Comparison of ENCODE assay signal across 28 cellular contexts in genomic region chr10:87882555-87883294, GRCh38. TPM values are rescaled to one million over a fixed set of nuclear protein-coding genes. Genes with fewer than 3 reads are reported as not detected.
"Had no signal": no experiment of that assay in that cellular context is flagged by ENCODE, and none has a peak within 500 bp of the region (broad histone marks: within the 10 kb centered on the region; RNA-seq: fewer than 3 reads in every experiment).

No MANE protein-coding gene starts in this region.

- H3K27me3 Mint-ChIP-seq: activated B cell treated with CpG ODN at 0.5 μM for 24 hours; activated CD4-positive, alpha-beta T cell treated with anti-CD3 and anti-CD28 coated beads, Interleukin-2, amount 10 ng/mL, durations not matched to agents 7 days and 5 days; activated CD8-positive, alpha-beta memory T cell treated with anti-CD3 and anti-CD28 coated beads, Interleukin-2, amount 10 ng/mL, durations not matched to agents 7 days and 5 days; activated CD8-positive, alpha-beta T cell treated with anti-CD3 and anti-CD28 coated beads for 36 hours; brain; dendritic cell treated with granulocyte-macrophage colony-stimulating factor and Interleukin-4, amounts not matched to agents 40 ng/mL and 50 ng/mL, for 4 days; naive B cell; type B pancreatic cell had no signal

- H3K4me2 ChIP-seq: smooth muscle cell had no signal

- FAIRE-seq: endometrium, keratinocyte had no signal

- H3K27ac Mint-ChIP-seq: activated B cell treated with CpG ODN at 0.5 μM for 24 hours; activated CD4-positive, alpha-beta T cell treated with anti-CD3 and anti-CD28 coated beads, Interleukin-2, amount 10 ng/mL, durations not matched to agents 7 days and 5 days; activated CD8-positive, alpha-beta memory T cell treated with anti-CD3 and anti-CD28 coated beads, Interleukin-2, amount 10 ng/mL, durations not matched to agents 7 days and 5 days; brain; dendritic cell treated with granulocyte-macrophage colony-stimulating factor and Interleukin-4, amounts not matched to agents 40 ng/mL and 50 ng/mL, for 4 days; T-helper 1 cell treated with Interleukin-12 subunit alpha and Interleukin-12 subunit beta and Interleukin-4 antibody, amounts not matched to agents 30 μg/mL and 1 μg/mL, for 36 hours; type B pancreatic cell had no signal

- ATAC-seq: activated CD8-positive, alpha-beta memory T cell treated with anti-CD3 and anti-CD28 coated beads, Interleukin-2, amount 10 ng/mL, durations not matched to agents 7 days and 5 days; activated CD8-positive, alpha-beta T cell treated with anti-CD3 and anti-CD28 coated beads for 36 hours; foreskin keratinocyte; lower lobe of right lung; sciatic nerve had no signal

- H3K27ac ChIP-seq: foreskin keratinocyte, lower lobe of right lung, testis, vagina had no signal

- H3K4me1 ChIP-seq: foreskin keratinocyte, testis had no signal

- H3K4me3 Mint-ChIP-seq: activated B cell treated with CpG ODN at 0.5 μM for 24 hours; activated CD4-positive, alpha-beta T cell treated with anti-CD3 and anti-CD28 coated beads, Interleukin-2, amount 10 ng/mL, durations not matched to agents 7 days and 5 days; activated CD8-positive, alpha-beta memory T cell treated with anti-CD3 and anti-CD28 coated beads, Interleukin-2, amount 10 ng/mL, durations not matched to agents 7 days and 5 days; activated CD8-positive, alpha-beta T cell treated with anti-CD3 and anti-CD28 coated beads for 36 hours; brain; dendritic cell treated with granulocyte-macrophage colony-stimulating factor and Interleukin-4, amounts not matched to agents 40 ng/mL and 50 ng/mL, for 4 days; naive B cell; T-helper 1 cell treated with Interleukin-12 subunit alpha and Interleukin-12 subunit beta and Interleukin-4 antibody, amounts not matched to agents 30 μg/mL and 1 μg/mL, for 36 hours; type B pancreatic cell had no signal

- DNase-seq: activated B cell treated with CpG ODN at 0.5 μM for 24 hours; activated CD4-positive, alpha-beta T cell treated with anti-CD3 and anti-CD28 coated beads, Interleukin-2, amount 10 ng/mL, durations not matched to agents 7 days and 5 days; activated CD8-positive, alpha-beta memory T cell treated with anti-CD3 and anti-CD28 coated beads, Interleukin-2, amount 10 ng/mL, durations not matched to agents 7 days and 5 days; activated CD8-positive, alpha-beta T cell treated with anti-CD3 and anti-CD28 coated beads for 36 hours; activated naive CD4-positive, alpha-beta T cell; activated T-cell treated with anti-CD3 and anti-CD28 coated beads for 4 hours; aorta; effector CD4-positive, alpha-beta T cell; foreskin keratinocyte; lower lobe of right lung; mesendoderm; naive B cell; nucleus accumbens; posterior cingulate gyrus; stimulated activated CD4-positive, alpha-beta T cell treated with anti-CD3 and anti-CD28 coated beads, Interleukin-15, amount 100 ng/mL, for 24 hours; stimulated activated CD4-positive, alpha-beta T cell treated with anti-CD3 and anti-CD28 coated beads, Interleukin-2, amount 100 ng/mL, for 48 hours; stimulated activated naive CD4-positive, alpha-beta T cell; T1000; testis had no signal

- H3K4me3 ChIP-seq: lower lobe of right lung, smooth muscle cell, testis, vagina had no signal

- H3K27me3 ChIP-seq: foreskin keratinocyte, testis, vagina had no signal

- H3K9me3 ChIP-seq: lower lobe of right lung, testis, vagina had no signal

RNA-seq across cellular contexts. Expression of gene KLLN, which starts 19.4 kb away (rescaled TPM):
- polyA plus RNA-seq: smooth muscle cell had no signal
